In the genomic region with DNA sequence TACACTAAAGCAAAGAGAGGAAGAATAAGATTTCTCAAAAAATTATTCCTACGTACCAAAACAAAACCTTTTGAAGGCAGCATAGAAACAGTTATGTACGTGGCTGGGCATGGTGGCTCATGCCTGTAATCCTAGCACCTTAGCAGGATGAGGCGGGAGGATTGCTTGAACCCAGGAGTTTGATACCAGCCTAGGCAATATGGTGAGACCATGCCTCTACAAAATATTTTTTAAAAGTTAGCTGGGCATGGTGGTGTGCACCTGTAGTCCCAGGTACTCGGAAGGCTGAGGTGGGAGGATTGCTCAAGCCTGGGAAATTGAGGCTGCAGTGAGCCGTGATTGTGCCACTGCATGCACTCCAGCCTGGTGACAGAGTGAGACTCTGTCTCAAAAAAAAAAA, we compare ENCODE assay signal across 20 cellular contexts. TPM values are rescaled to one million over a fixed set of nuclear protein-coding genes. Genes with fewer than 3 reads are reported as not detected.
DNase-seq lines count a peak whose midpoint lies in the region; ATAC-seq and TF ChIP-seq lines count a peak whose summit lies in the region.
"Had no signal": no experiment of that assay in that cellular context is flagged by ENCODE, and none has a peak within 500 bp of the region (broad histone marks: within the 10 kb centered on the region; RNA-seq: fewer than 3 reads in every experiment).

No MANE protein-coding gene starts in this region.

- H3K9ac ChIP-seq in endodermal cell (ENCODE audit: extremely low read depth, low read length, poor library complexity, severe bottlenecking), result no peak overlapping the region
- H3K9ac ChIP-seq: BLaER1 had no signal

- intact Hi-C loops in esophagus muscularis mucosa (cut with DNase I), result no loop called here
- intact Hi-C loops in vagina (cut with DNase I), result no loop called here

- H3K36me3 ChIP-seq in endodermal cell (ENCODE audit: control insufficient read depth, insufficient read depth, low read length) (no peaks in the 10 kb centered on the region), esophagus muscularis mucosa (no peaks in the 10 kb centered on the region), vagina (no peaks in the 10 kb centered on the region)
- H3K36me3 ChIP-seq: BE2C, BLaER1 had no signal

- H3K4me1 ChIP-seq in endodermal cell (ENCODE audit: control insufficient read depth, insufficient read depth, low read length), result no peaks in the 10 kb centered on the region
- no peaks in the 10 kb centered on the region for H3K4me1 ChIP-seq in esophagus muscularis mucosa
- no peaks in the 10 kb centered on the region for H3K4me1 ChIP-seq in vagina
- H3K4me1 ChIP-seq: BE2C had no signal

- H3K27me3 ChIP-seq in endodermal cell (ENCODE audit: control insufficient read depth, insufficient read depth, low read length, poor library complexity, severe bottlenecking), result no peaks in the 10 kb centered on the region
- H3K27me3 ChIP-seq in esophagus muscularis mucosa, result peaks cover 0 to 26% (median 5%) of the 10 kb centered on the region in 4 donors
- H3K27me3 ChIP-seq in vagina, result no peaks in the 10 kb centered on the region
- H3K27me3 ChIP-seq: BE2C, BLaER1 had no signal

- H3K9me3 ChIP-seq in endodermal cell (ENCODE audit: control insufficient read depth, low read length) (no peaks in the 10 kb centered on the region), esophagus muscularis mucosa (no peaks in the 10 kb centered on the region), vagina (no peaks in the 10 kb centered on the region)
- H3K9me3 ChIP-seq: BE2C, BLaER1 had no signal

- H3K4me1 Mint-ChIP-seq in endodermal cell, result no peaks in the 10 kb centered on the region
- H3K4me1 Mint-ChIP-seq: CD14-positive monocyte; CD4-positive, alpha-beta memory T cell; CD4-positive, CD25-positive, alpha-beta regulatory T cell; CD8-positive, alpha-beta memory T cell had no signal

- H3K9me3 Mint-ChIP-seq in endodermal cell, result no peaks in the 10 kb centered on the region
- H3K9me3 Mint-ChIP-seq: CD14-positive monocyte had no signal

- TF ChIP-seq CTCF in endodermal cell (conservative IDR thresholded peaks at IDR 0.05), result no peak
- no peak for TF ChIP-seq CTCF in esophagus muscularis mucosa (IDR thresholded peaks at IDR 0.05)
- TF ChIP-seq CTCF in vagina (IDR thresholded peaks at IDR 0.05), result no peak

- 94 to 96% methylated on average over 4 to 5 of the region's 5 CpGs for WGBS in endodermal cell (ENCODE audit: insufficient coverage in 1 of 2, insufficient read length in 1 of 2), 2 experiments
- WGBS in esophagus muscularis mucosa, result 93% methylated on average over 5 of the region's 5 CpGs

- no peaks in the 10 kb centered on the region for H3K27me3 Mint-ChIP-seq in endodermal cell (ENCODE audit: insufficient read depth)

- no peak for TF ChIP-seq EP300 in esophagus muscularis mucosa (IDR thresholded peaks at IDR 0.05)

- H3K27ac Mint-ChIP-seq in endodermal cell, result no peak overlapping the region
- H3K27ac Mint-ChIP-seq: CD14-positive monocyte; CD4-positive, alpha-beta memory T cell; CD4-positive, CD25-positive, alpha-beta regulatory T cell; CD8-positive, alpha-beta memory T cell had no signal

- H3K36me3 Mint-ChIP-seq in endodermal cell (ENCODE audit: low read depth), result no peaks in the 10 kb centered on the region
- H3K36me3 Mint-ChIP-seq: CD14-positive monocyte; CD4-positive, alpha-beta memory T cell; CD4-positive, CD25-positive, alpha-beta regulatory T cell; CD8-positive, alpha-beta memory T cell had no signal

- H3K4me3 ChIP-seq in endodermal cell (ENCODE audit: low read length), result no peak overlapping the region
- no peak overlapping the region for H3K4me3 ChIP-seq in esophagus muscularis mucosa
- no peak overlapping the region for H3K4me3 ChIP-seq in vagina
- H3K4me3 ChIP-seq: BLaER1 had no signal

- DNase-seq in endodermal cell (peak; percentile 17), esophagus muscularis mucosa (ENCODE audit: extremely low spot score) (peak; percentile 55), vagina (ENCODE audit: extremely low spot score in 2 of 2) (peak; percentile 11 to 52), NCI-H1048 (lab: John Stamatoyannopoulos, UW) (no peak)
- DNase-seq: 8988T; ACHN; BE2C; C1 segment of cervical spinal cord; CD4-positive, alpha-beta memory T cell; CD4-positive, CD25-positive, alpha-beta regulatory T cell; CD8-positive, alpha-beta memory T cell; COR-L47; DMS 273 treated with DMSO at 0.1 percent for 48 hours; DMS153; DMS53; DMS79; GF-D8 had no signal

- H3K27ac ChIP-seq in endodermal cell (ENCODE audit: low read depth, low read length) (no peak overlapping the region), esophagus muscularis mucosa (replicated peaks in 1 of 4) (no peak overlapping the region), vagina (no peak overlapping the region)
- H3K27ac ChIP-seq: BLaER1 had no signal

- no peak overlapping the region for H3K4me3 Mint-ChIP-seq in endodermal cell
- H3K4me3 Mint-ChIP-seq: CD14-positive monocyte; CD4-positive, alpha-beta memory T cell; CD4-positive, CD25-positive, alpha-beta regulatory T cell; CD8-positive, alpha-beta memory T cell had no signal

- TF ChIP-seq POLR2A in esophagus muscularis mucosa (IDR thresholded peaks at IDR 0.05; ENCODE audit: low read depth) (no peak), vagina (IDR thresholded peaks at IDR 0.05) (no peak)

- ATAC-seq in HG02870 (IDR thresholded peaks at IDR 0.05; ENCODE audit: unreplicated experiment), result no peak

RNA-seq across cellular contexts. Expression of a gene that starts 14.9 kb away (rescaled TPM):
- total RNA-seq in endodermal cell, result under 1 TPM; 0.09 to 0.91 TPM
- polyA plus RNA-seq in endodermal cell (2013, experiment 1 of 2), result 8.0 TPM
- 7.7 TPM for polyA plus RNA-seq in endodermal cell (2013, experiment 2 of 2)
- 1 to 10 TPM; 1.2 to 3.6 (median 2.4) TPM for total RNA-seq in esophagus muscularis mucosa
- total RNA-seq in vagina, result 6.9 TPM
- total RNA-seq: CD4-positive, alpha-beta memory T cell; CD4-positive, CD25-positive, alpha-beta regulatory T cell; CD8-positive, alpha-beta memory T cell had no signal
- polyA plus RNA-seq: CD14-positive monocyte; CD4-positive, alpha-beta memory T cell; CD4-positive, CD25-positive, alpha-beta regulatory T cell; CD8-positive, alpha-beta memory T cell had no signal
